Comparison of ENCODE assay signal across 8 cellular contexts in the genomic region with DNA sequence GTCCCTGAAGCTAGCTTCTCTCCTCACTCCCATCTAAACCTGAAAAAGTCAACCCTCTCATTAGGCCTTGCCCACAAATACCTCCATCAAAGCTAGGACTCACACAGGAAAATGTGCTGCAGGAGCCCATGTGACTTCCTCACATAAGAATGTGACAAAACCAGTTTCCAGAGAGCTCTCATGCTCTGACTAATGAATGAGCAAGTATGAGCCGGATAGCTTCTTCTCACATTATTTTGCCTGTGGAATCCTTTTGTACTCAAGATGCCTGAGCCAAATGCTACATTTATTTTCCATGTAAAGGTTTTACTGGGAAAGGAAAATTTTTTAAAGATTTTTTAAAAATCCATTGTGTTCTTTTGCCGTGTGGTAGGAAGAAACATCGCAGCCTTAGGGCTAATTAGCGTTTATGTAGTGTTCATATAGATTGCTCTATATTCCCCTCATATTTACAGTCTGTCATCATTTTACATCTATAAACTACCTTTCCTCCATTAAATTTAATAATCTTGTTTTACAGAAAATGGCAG.
DNase-seq lines count a peak whose midpoint lies in the region; ATAC-seq and TF ChIP-seq lines count a peak whose summit lies in the region.

No MANE protein-coding gene starts in this region.

- H3K9me3 Mint-ChIP-seq in activated CD8-positive, alpha-beta T cell treated with anti-CD3 and anti-CD28 coated beads, Interleukin-2, amount 10 ng/mL, durations not matched to agents 7 days and 5 days (ENCODE audit: insufficient read depth) = no peaks in the 10 kb centered on the region

- ATAC-seq in activated CD8-positive, alpha-beta T cell treated with anti-CD3 and anti-CD28 coated beads, Interleukin-2, amount 10 ng/mL, durations not matched to agents 7 days and 5 days = peak; percentile 65
- ATAC-seq in GM21576 (IDR thresholded peaks at IDR 0.05; ENCODE audit: unreplicated experiment) (no peak), GM18519 (IDR thresholded peaks at IDR 0.05; ENCODE audit: low FRiP score, unreplicated experiment) (no peak)

- no peaks in the 10 kb centered on the region for H3K27me3 Mint-ChIP-seq in activated CD8-positive, alpha-beta T cell treated with anti-CD3 and anti-CD28 coated beads, Interleukin-2, amount 10 ng/mL, durations not matched to agents 7 days and 5 days (ENCODE audit: low read depth)

- CTCF ChIA-PET in activated CD8-positive, alpha-beta T cell treated with anti-CD3 and anti-CD28 coated beads, Interleukin-2, amount 10 ng/mL, durations not matched to agents 7 days and 5 days (lab: Charles Lee) = interaction anchor here (0.7 to 2.2 kb wide), 7 partner anchors 12 to 275 kb away, joined by 3 to 8 read pairs (median 4); a partner anchor contains a TSS

- TF ChIP-seq POLR2A in thyroid gland (IDR thresholded peaks at IDR 0.05) = peak in 1 of 2 donors; percentile 63

- peak overlapping the region; percentile 37 for H3K27ac Mint-ChIP-seq in activated CD8-positive, alpha-beta T cell treated with anti-CD3 and anti-CD28 coated beads, Interleukin-2, amount 10 ng/mL, durations not matched to agents 7 days and 5 days

- WGBS in thyroid gland, 2 donors = 49 to 50% methylated on average over 4 of the region's 4 CpGs

- no peak overlapping the region for H3K4me3 Mint-ChIP-seq in activated CD8-positive, alpha-beta T cell treated with anti-CD3 and anti-CD28 coated beads, Interleukin-2, amount 10 ng/mL, durations not matched to agents 7 days and 5 days

- H3K4me1 ChIP-seq in ACC112 (ENCODE audit: control insufficient read depth, insufficient read depth, low read length, unreplicated experiment) = peaks cover 12% of the 10 kb centered on the region
- H3K4me1 ChIP-seq in HUES6 (ENCODE audit: control insufficient read depth, insufficient read depth, low read length) = peaks cover 12% of the 10 kb centered on the region
- peaks cover 56 to 73% of the 10 kb centered on the region in 2 donors for H3K4me1 ChIP-seq in thyroid gland

- H3K79me2 ChIP-seq in ACC112 (ENCODE audit: control insufficient read depth, insufficient read depth, low read length, unreplicated experiment) = no peaks in the 10 kb centered on the region

- no peak for TF ChIP-seq CTCF in thyroid gland (IDR thresholded peaks at IDR 0.05)

- H3K9me3 ChIP-seq in HUES6 (ENCODE audit: control insufficient read depth, insufficient read depth, low read depth, low read length) = 0 out of 2 replicates have a peak, but pooled peaks cover 4% of the 10 kb centered on the region
- H3K9me3 ChIP-seq in thyroid gland = no peaks in the 10 kb centered on the region

- H3K27me3 ChIP-seq in ACC112 (ENCODE audit: insufficient read depth, low read length) (no peaks in the 10 kb centered on the region), HUES6 (ENCODE audit: control insufficient read depth, insufficient read depth, low read length) (no peaks in the 10 kb centered on the region), thyroid gland (no peaks in the 10 kb centered on the region)

- POLR2A ChIA-PET in activated CD8-positive, alpha-beta T cell treated with anti-CD3 and anti-CD28 coated beads, Interleukin-2, amount 10 ng/mL, durations not matched to agents 7 days and 5 days (lab: Charles Lee) = no interaction called here

- DNase-seq in activated CD8-positive, alpha-beta T cell treated with anti-CD3 and anti-CD28 coated beads, Interleukin-2, amount 10 ng/mL, durations not matched to agents 7 days and 5 days = peak; percentile 42
- peak; percentile 95 for DNase-seq in iPS DF 19.7 (ENCODE audit: low read depth, low spot score)
- peak; percentile 69 to 76 for DNase-seq in thyroid gland
- no peak for DNase-seq in cardiac septum (ENCODE audit: low spot score)

- H3K4me3 ChIP-seq in ACC112 (ENCODE audit: low read depth, low read length) (no peak overlapping the region), HUES6 (ENCODE audit: low read depth, low read length) (no peak overlapping the region), thyroid gland (replicated peaks in 1 of 3) (no peak overlapping the region)

- intact Hi-C loops in thyroid gland (cut with DNase I) (no loop called here), cardiac septum (cut with DNase I) (no loop called here)

- H3K36me3 ChIP-seq in ACC112 (ENCODE audit: insufficient read depth, low read length) = no peaks in the 10 kb centered on the region
- no peaks in the 10 kb centered on the region for H3K36me3 ChIP-seq in HUES6 (ENCODE audit: control insufficient read depth, insufficient read depth, low read length)
- no peaks in the 10 kb centered on the region for H3K36me3 ChIP-seq in thyroid gland

- H2AFZ ChIP-seq in ACC112 (ENCODE audit: low read length, unreplicated experiment) = peak overlapping the region; percentile 51

- H3K27ac ChIP-seq in ACC112 (ENCODE audit: low read depth, low read length) = peak overlapping the region; percentile 92
- H3K27ac ChIP-seq in HUES6 (ENCODE audit: low read depth, low read length) = no peak overlapping the region
- peak overlapping the region; percentile 93 to 98 (median 95) for H3K27ac ChIP-seq in thyroid gland

- H3K9ac ChIP-seq in HUES6 (ENCODE audit: low read length) = peak overlapping the region; percentile 31

- peaks cover 64% of the 10 kb centered on the region for H3K4me1 Mint-ChIP-seq in activated CD8-positive, alpha-beta T cell treated with anti-CD3 and anti-CD28 coated beads, Interleukin-2, amount 10 ng/mL, durations not matched to agents 7 days and 5 days (ENCODE audit: low read depth)

- H3K36me3 Mint-ChIP-seq in activated CD8-positive, alpha-beta T cell treated with anti-CD3 and anti-CD28 coated beads, Interleukin-2, amount 10 ng/mL, durations not matched to agents 7 days and 5 days (ENCODE audit: low read depth) = peaks cover 3% of the 10 kb centered on the region
